Comparison of ENCODE assay signal across 12 cellular contexts in genomic region chr21:44052071-44052829, GRCh38. TPM values are rescaled to one million over a fixed set of nuclear protein-coding genes. Genes with fewer than 3 reads are reported as not detected.
A peak's percentile ranks its signal among the peaks of the same experiment; 100 is the strongest.
DNase-seq lines count a peak whose midpoint lies in the region; ATAC-seq, FAIRE-seq and TF ChIP-seq lines count a peak whose summit lies in the region.
"Had no signal": no experiment of that assay in that cellular context is flagged by ENCODE, and none has a peak within 500 bp of the region (broad histone marks: within the 10 kb centered on the region; RNA-seq: fewer than 3 reads in every experiment).

No MANE protein-coding gene starts in this region.

- H3K36me3 Mint-ChIP-seq in activated CD4-positive, alpha-beta T cell treated with anti-CD3 and anti-CD28 coated beads for 36 hours (ENCODE audit: low read depth), result peaks cover 27% of the 10 kb centered on the region

- H3K4me3 Mint-ChIP-seq in activated CD4-positive, alpha-beta T cell treated with anti-CD3 and anti-CD28 coated beads for 36 hours, result no peak overlapping the region

- peaks cover 14% of the 10 kb centered on the region for H3K4me1 Mint-ChIP-seq in activated CD4-positive, alpha-beta T cell treated with anti-CD3 and anti-CD28 coated beads for 36 hours

- CTCF ChIA-PET in activated CD4-positive, alpha-beta T cell treated with anti-CD3 and anti-CD28 coated beads for 36 hours (lab: Charles Lee), result no interaction called here

- H3K9me3 Mint-ChIP-seq in activated CD4-positive, alpha-beta T cell treated with anti-CD3 and anti-CD28 coated beads for 36 hours (ENCODE audit: low read depth), result no peaks in the 10 kb centered on the region

- DNase-seq in activated CD4-positive, alpha-beta T cell treated with anti-CD3 and anti-CD28 coated beads for 36 hours, result no peak
- DNase-seq in activated CD4-positive, alpha-beta T cell treated with anti-CD3 and anti-CD28 coated beads, Interleukin-2, amount 50 U/mL, for 1 hour, result no peak
- DNase-seq in bronchial epithelial cell (ENCODE audit: low read depth), result peak; percentile 15
- DNase-seq in left lobe of liver (ENCODE audit: low spot score), result no peak
- peak; percentile 66 for DNase-seq in superior temporal gyrus (ENCODE audit: extremely low spot score)
- no peak for DNase-seq in ascending aorta (ENCODE audit: low spot score in 2 of 2)
- DNase-seq: activated gamma-delta T cell treated with Interleukin-2 at 50 U/mL for 16 hours, NCI-H1694, SW 1271 had no signal

- no peak overlapping the region for H3K27ac ChIP-seq in ascending aorta
- H3K27ac ChIP-seq: A549 had no signal

- peak overlapping the region; percentile 48 for H3K27ac Mint-ChIP-seq in activated CD4-positive, alpha-beta T cell treated with anti-CD3 and anti-CD28 coated beads for 36 hours

- TF ChIP-seq CTCF in bronchial epithelial cell (IDR thresholded peaks at IDR 0.05; ENCODE audit: insufficient read depth, low read length, severe bottlenecking) (no peak), ascending aorta (IDR thresholded peaks at IDR 0.05) (no peak)

- POLR2A ChIA-PET in activated CD4-positive, alpha-beta T cell treated with anti-CD3 and anti-CD28 coated beads for 36 hours (lab: Charles Lee), result interaction anchor here (0.9 kb wide), 1 partner anchor 32 kb away, joined by 3 read pairs; no protein-coding TSS in a partner anchor

- no peaks in the 10 kb centered on the region for H3K27me3 Mint-ChIP-seq in activated CD4-positive, alpha-beta T cell treated with anti-CD3 and anti-CD28 coated beads for 36 hours

- intact Hi-C loops in activated CD4-positive, alpha-beta T cell treated with anti-CD3 and anti-CD28 coated beads for 36 hours (cut with DNase I, micrococcal nuclease), result no loop called here
- intact Hi-C loops in ascending aorta (cut with DNase I), result no loop called here

- peaks cover 0 to 3% of the 10 kb centered on the region in 2 donors for H3K4me1 ChIP-seq in ascending aorta

- H3K36me3 ChIP-seq in bronchial epithelial cell (ENCODE audit: control insufficient read depth, insufficient read depth, low read length) (peaks cover 11% of the 10 kb centered on the region), ascending aorta (peaks cover 10 to 25% of the 10 kb centered on the region in 2 donors)

- H3K9me3 ChIP-seq in ascending aorta, result no peaks in the 10 kb centered on the region
- H3K9me3 ChIP-seq: A549 had no signal

- ATAC-seq in activated CD4-positive, alpha-beta T cell treated with anti-CD3 and anti-CD28 coated beads for 36 hours, result no peak
- peak; percentile 12 for ATAC-seq in left lobe of liver
- no peak for ATAC-seq in HG03442 (IDR thresholded peaks at IDR 0.05; ENCODE audit: unreplicated experiment)
- ATAC-seq in GM21737 (IDR thresholded peaks at IDR 0.05; ENCODE audit: unreplicated experiment), result no peak
- ATAC-seq: A549 had no signal

- no peak for FAIRE-seq in bronchial epithelial cell (lab: Jason Lieb, UNC)
- FAIRE-seq: A549 had no signal

- H3K27me3 ChIP-seq in bronchial epithelial cell (ENCODE audit: control insufficient read depth, insufficient read depth, low read length) (no peaks in the 10 kb centered on the region), ascending aorta (no peaks in the 10 kb centered on the region)

- H3K4me3 ChIP-seq in bronchial epithelial cell (ENCODE audit: low read depth, low read length) (no peak overlapping the region), ascending aorta (no peak overlapping the region)
- H3K4me3 ChIP-seq: A549 had no signal

RNA-seq across cellular contexts. Expression of gene TRAPPC10, which starts 40.1 kb away (rescaled TPM):
- total RNA-seq in activated CD4-positive, alpha-beta T cell treated with anti-CD3 and anti-CD28 coated beads for 36 hours, result 10 to 100 TPM; 40.2 to 58.7 TPM
- 16.8 and 21.6 TPM in 2 replicates for total RNA-seq in bronchial epithelial cell
- 21.2 TPM for total RNA-seq in left lobe of liver
- 7.9 TPM for total RNA-seq in ascending aorta

RNA-seq across cellular contexts. Expression of gene PWP2, which starts 54.9 kb away (rescaled TPM):
- total RNA-seq in activated CD4-positive, alpha-beta T cell treated with anti-CD3 and anti-CD28 coated beads for 36 hours, result 10 to 100 TPM; 28.9 to 54.1 TPM
- total RNA-seq in bronchial epithelial cell (14.7 and 23.3 TPM in 2 replicates), left lobe of liver (4.8 TPM), ascending aorta (2.7 TPM)

Comparison
In these comparisons a context has a peak if more than half of its experiments do, and no peak if none do; other contexts are left out.
1. DNase-seq: peak in bronchial epithelial cell (single experiment) and superior temporal gyrus (single experiment); none in activated CD4-positive, alpha-beta T cell treated with anti-CD3 and anti-CD28 coated beads for 36 hours (single experiment), activated CD4-positive, alpha-beta T cell treated with anti-CD3 and anti-CD28 coated beads, Interleukin-2, amount 50 U/mL, for 1 hour (single experiment), left lobe of liver (single experiment) and ascending aorta (0 of 2).